ENCODE assay signal across 21 cellular contexts in the genomic region with DNA sequence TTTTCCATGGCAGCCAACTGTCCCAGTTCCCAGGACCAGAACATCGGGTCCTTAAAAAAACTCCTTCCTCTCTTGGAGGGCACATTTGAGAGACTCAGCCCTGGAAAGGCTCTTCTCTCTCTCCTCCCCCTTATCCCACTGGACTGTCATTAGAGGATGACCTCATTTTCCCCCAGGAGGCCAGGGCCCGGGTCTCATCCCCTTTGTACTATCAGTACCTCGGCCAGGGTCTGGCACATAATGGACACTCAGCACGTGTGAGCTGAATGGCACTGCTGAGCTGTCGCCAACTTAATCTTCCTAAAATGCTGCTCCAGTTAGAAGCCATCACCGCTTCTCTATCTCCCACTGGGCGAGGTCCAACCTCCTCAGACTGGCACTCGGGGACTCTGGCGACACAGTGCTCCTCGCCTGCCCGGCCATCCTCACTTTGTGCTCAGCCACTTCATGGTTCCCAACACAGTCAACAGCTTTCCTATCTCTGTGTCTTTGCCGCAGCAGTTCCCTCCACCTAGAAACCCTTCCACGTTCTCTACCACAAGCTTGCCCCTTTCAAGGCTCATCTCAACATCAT. TPM values are rescaled to one million over a fixed set of nuclear protein-coding genes. Genes with fewer than 3 reads are reported as not detected.
DNase-seq lines count a peak whose midpoint lies in the region; ATAC-seq, FAIRE-seq and TF ChIP-seq lines count a peak whose summit lies in the region.
"Had no signal": no experiment of that assay in that cellular context is flagged by ENCODE, and none has a peak within 500 bp of the region (broad histone marks: within the 10 kb centered on the region; RNA-seq: fewer than 3 reads in every experiment).

No MANE protein-coding gene starts in this region.

- WGBS in transverse colon (ENCODE audit: low coverage in 1 of 2), 2 donors = 13 to 75% methylated on average over 5 to 13 of the region's 13 CpGs

- in situ Hi-C loops in transverse colon (cut with MboI; ENCODE audit: low pct_ligation_motif_present in 1 of 4, low pct_unique_long_range_greater_than_20kb in 1 of 4, low sequenced_read_pairs in 3 of 4) = no loop called here

- DNase-seq in NCI-H82 (lab: John Stamatoyannopoulos, UW) (peak; percentile 24), NCI-H82 treated with DMSO at 0.1 percent for 48 hours (lab: John Stamatoyannopoulos, UW; ENCODE audit: unreplicated experiment) (no peak), bronchial epithelial cell (ENCODE audit: low read depth) (no peak), nephron progenitor cell (no peak), transverse colon (no peak)
- no peak for DNase-seq in activated naive CD8-positive, alpha-beta T cell treated with anti-CD3 and anti-CD28 coated beads, Interleukin-2, amount 50 U/mL, for 24 hours
- DNase-seq: DND-41; MV-4-11; NCI-H187; NCI-H2227 treated with DMSO at 0.1 percent for 48 hours; NCI-H524 treated with DMSO at 0.1 percent for 48 hours; NK-92 treated with Interleukin-12 subunit alpha and Interleukin-12 subunit beta, amount 100 ng/mL, for 24 hours had no signal

- TF ChIP-seq POLR2A in transverse colon (IDR thresholded peaks at IDR 0.05) = no peak

- peak overlapping the region; percentile 15 for H3K27ac Mint-ChIP-seq in nephron progenitor cell
- H3K27ac Mint-ChIP-seq in activated naive CD8-positive, alpha-beta T cell treated with anti-CD3 and anti-CD28 coated beads, Interleukin-2, amount 50 U/mL, for 24 hours = no peak overlapping the region

- peaks cover 19% of the 10 kb centered on the region for H3K4me1 ChIP-seq in HEK293 (ENCODE audit: control insufficient read depth, insufficient read depth, low read length)
- peaks cover 5 to 25% (median 18%) of the 10 kb centered on the region in 4 donors for H3K4me1 ChIP-seq in transverse colon

- intact Hi-C loops in transverse colon (cut with DNase I; ENCODE audit: low total_unique reads) = no loop called here

- H3K36me3 Mint-ChIP-seq in nephron progenitor cell (ENCODE audit: low read depth) = no peaks in the 10 kb centered on the region
- H3K36me3 Mint-ChIP-seq in activated naive CD8-positive, alpha-beta T cell treated with anti-CD3 and anti-CD28 coated beads, Interleukin-2, amount 50 U/mL, for 24 hours (ENCODE audit: low read depth) = no peaks in the 10 kb centered on the region

- no peak for TF ChIP-seq EP300 in transverse colon (IDR thresholded peaks at IDR 0.05; ENCODE audit: low read depth)

- FAIRE-seq in bronchial epithelial cell (lab: Jason Lieb, UNC) = peak; percentile 92
- FAIRE-seq: G401.6, GM19239, RCC 7860 had no signal

- POLR2A ChIA-PET in HEK293 (lab: Yijun Ruan, JAX) = no interaction called here

- peak overlapping the region; percentile 17; the same call in 1 of the 2 replicates for H3K27ac ChIP-seq in HEK293 (ENCODE audit: extremely low read depth, low read depth, low read length)
- no peak overlapping the region for H3K27ac ChIP-seq in transverse colon
- H3K27ac ChIP-seq: 22Rv1, KMS-11 had no signal

- CTCF ChIA-PET in HEK293 (lab: Yijun Ruan, JAX) = interaction anchor here (0.9 to 1.3 kb wide), 4 partner anchors 9 to 12 kb away, joined by 4 to 7 read pairs (median 6); no protein-coding TSS in a partner anchor

- no peak for ATAC-seq in activated naive CD8-positive, alpha-beta T cell treated with anti-CD3 and anti-CD28 coated beads, Interleukin-2, amount 50 U/mL, for 24 hours
- no peak for ATAC-seq in HG03045 (IDR thresholded peaks at IDR 0.05; ENCODE audit: unreplicated experiment)
- ATAC-seq: HCT116, Right ventricle myocardium inferior had no signal

- no peaks in the 10 kb centered on the region for H3K9me3 ChIP-seq in HEK293 (ENCODE audit: control insufficient read depth, insufficient read depth, low read depth, low read length)
- H3K9me3 ChIP-seq in transverse colon = no peaks in the 10 kb centered on the region

- peaks cover 64% of the 10 kb centered on the region for H3K4me1 Mint-ChIP-seq in nephron progenitor cell
- peaks cover 5% of the 10 kb centered on the region for H3K4me1 Mint-ChIP-seq in activated naive CD8-positive, alpha-beta T cell treated with anti-CD3 and anti-CD28 coated beads, Interleukin-2, amount 50 U/mL, for 24 hours

- no peak overlapping the region for H3K4me3 Mint-ChIP-seq in nephron progenitor cell
- H3K4me3 Mint-ChIP-seq in activated naive CD8-positive, alpha-beta T cell treated with anti-CD3 and anti-CD28 coated beads, Interleukin-2, amount 50 U/mL, for 24 hours = no peak overlapping the region

- H3K4me3 ChIP-seq in HEK293 (ENCODE audit: low read depth, low read length) (no peak overlapping the region), bronchial epithelial cell (ENCODE audit: low read depth, low read length) (no peak overlapping the region), transverse colon (no peak overlapping the region)

- H3K36me3 ChIP-seq in HEK293 (ENCODE audit: control insufficient read depth in 2 of 2, insufficient read depth in 1 of 2, low read length in 2 of 2) (no peaks in the 10 kb centered on the region), bronchial epithelial cell (ENCODE audit: control insufficient read depth, insufficient read depth, low read length) (no peaks in the 10 kb centered on the region), transverse colon (no peaks in the 10 kb centered on the region)

- H3K27me3 ChIP-seq in bronchial epithelial cell (ENCODE audit: control insufficient read depth, insufficient read depth, low read length) (peaks cover 37% of the 10 kb centered on the region), transverse colon (peaks cover 44% of the 10 kb centered on the region)

- TF ChIP-seq CTCF in HEK293 (tag by site-specific recombination; IDR thresholded peaks at IDR 0.05) = no peak
- TF ChIP-seq CTCF in bronchial epithelial cell (IDR thresholded peaks at IDR 0.05; ENCODE audit: insufficient read depth, low read length, severe bottlenecking) = no peak
- no peak for TF ChIP-seq CTCF in nephron progenitor cell (IDR thresholded peaks at IDR 0.05)
- TF ChIP-seq CTCF in transverse colon (IDR thresholded peaks at IDR 0.05) = no peak

- no peaks in the 10 kb centered on the region for H3K9me3 Mint-ChIP-seq in nephron progenitor cell
- no peaks in the 10 kb centered on the region for H3K9me3 Mint-ChIP-seq in activated naive CD8-positive, alpha-beta T cell treated with anti-CD3 and anti-CD28 coated beads, Interleukin-2, amount 50 U/mL, for 24 hours

- H3K27me3 Mint-ChIP-seq in nephron progenitor cell (ENCODE audit: low read depth, poor library complexity) = peaks cover 72% of the 10 kb centered on the region
- H3K27me3 Mint-ChIP-seq in activated naive CD8-positive, alpha-beta T cell treated with anti-CD3 and anti-CD28 coated beads, Interleukin-2, amount 50 U/mL, for 24 hours = peaks cover 63% of the 10 kb centered on the region

TF ChIP-seq in HEK293, 187 proteins besides CTCF, POLR2A, EP300 and RAD21 (continues in another document):
- TF ChIP-seq GLIS1 (tag by site-specific recombination; IDR thresholded peaks at IDR 0.05) = 0 out of 2 replicates have a peak, but pooled peaks have one; percentile 8
- TF ChIP-seq ZNF514 (tag by site-specific recombination; IDR thresholded peaks at IDR 0.05) = no peak
- TF ChIP-seq ZNF391 (tag by site-specific recombination; IDR thresholded peaks at IDR 0.05; ENCODE audit: borderline replicate concordance, low read depth) = no peak
- 0 out of 2 replicates have a peak, but pooled peaks have one; percentile 14 for TF ChIP-seq ZNF394 (tag by site-specific recombination; IDR thresholded peaks at IDR 0.05; ENCODE audit: borderline replicate concordance)
- no peak for TF ChIP-seq IKZF3 (tag by site-specific recombination; IDR thresholded peaks at IDR 0.05)
- TF ChIP-seq, protein P1, sequence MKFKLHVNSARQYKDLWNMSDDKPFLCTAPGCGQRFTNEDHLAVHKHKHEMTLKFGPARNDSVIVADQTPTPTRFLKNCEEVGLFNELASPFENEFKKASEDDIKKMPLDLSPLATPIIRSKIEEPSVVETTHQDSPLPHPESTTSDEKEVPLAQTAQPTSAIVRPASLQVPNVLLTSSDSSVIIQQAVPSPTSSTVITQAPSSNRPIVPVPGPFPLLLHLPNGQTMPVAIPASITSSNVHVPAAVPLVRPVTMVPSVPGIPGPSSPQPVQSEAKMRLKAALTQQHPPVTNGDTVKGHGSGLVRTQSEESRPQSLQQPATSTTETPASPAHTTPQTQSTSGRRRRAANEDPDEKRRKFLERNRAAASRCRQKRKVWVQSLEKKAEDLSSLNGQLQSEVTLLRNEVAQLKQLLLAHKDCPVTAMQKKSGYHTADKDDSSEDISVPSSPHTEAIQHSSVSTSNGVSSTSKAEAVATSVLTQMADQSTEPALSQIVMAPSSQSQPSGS (tag by site-specific recombination; IDR thresholded peaks at IDR 0.05; ENCODE audit: low read depth) = peak; percentile 61; the same call in 1 of the 2 replicates
- TF ChIP-seq, protein P2, sequence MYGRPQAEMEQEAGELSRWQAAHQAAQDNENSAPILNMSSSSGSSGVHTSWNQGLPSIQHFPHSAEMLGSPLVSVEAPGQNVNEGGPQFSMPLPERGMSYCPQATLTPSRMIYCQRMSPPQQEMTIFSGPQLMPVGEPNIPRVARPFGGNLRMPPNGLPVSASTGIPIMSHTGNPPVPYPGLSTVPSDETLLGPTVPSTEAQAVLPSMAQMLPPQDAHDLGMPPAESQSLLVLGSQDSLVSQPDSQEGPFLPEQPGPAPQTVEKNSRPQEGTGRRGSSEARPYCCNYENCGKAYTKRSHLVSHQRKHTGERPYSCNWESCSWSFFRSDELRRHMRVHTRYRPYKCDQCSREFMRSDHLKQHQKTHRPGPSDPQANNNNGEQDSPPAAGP (tag by site-specific recombination; IDR thresholded peaks at IDR 0.05) = no peak
- 0 out of 2 replicates have a peak, but pooled peaks have one; percentile 6 for TF ChIP-seq ZNF335 (tag by site-specific recombination; conservative IDR thresholded peaks at IDR 0.05)
- no peak for TF ChIP-seq ZNF112 (tag by site-specific recombination; IDR thresholded peaks at IDR 0.05)

RNA-seq across cellular contexts. Expression of a gene that starts 3.6 kb away (rescaled TPM):
- total RNA-seq in bronchial epithelial cell (not detected in 2 replicates), transverse colon (under 1 TPM in 2 of 4 donors, not detected in 2; 0.27 to 0.64 TPM)
